8 cellular contexts compared by ENCODE assay signal in genomic region chr1:213070399-213070798, GRCh38. TPM values are rescaled to one million over a fixed set of nuclear protein-coding genes. Genes with fewer than 3 reads are reported as not detected.
DNase-seq lines count a peak whose midpoint lies in the region; ATAC-seq and TF ChIP-seq lines count a peak whose summit lies in the region.

No MANE protein-coding gene starts in this region.

- no peaks in the 10 kb centered on the region for H3K9me3 ChIP-seq in lower lobe of right lung

- no peaks in the 10 kb centered on the region for H3K27me3 Mint-ChIP-seq in activated CD4-positive, alpha-beta memory T cell treated with anti-CD3 and anti-CD28 coated beads, Interleukin-2, amount 10 ng/mL, durations not matched to agents 7 days and 5 days

- TF ChIP-seq CTCF in lower lobe of right lung (IDR thresholded peaks at IDR 0.05), result no peak

- no peaks in the 10 kb centered on the region for H3K27me3 ChIP-seq in lower lobe of right lung (ENCODE audit: low read depth)

- H3K4me3 ChIP-seq in lower lobe of right lung, result no peak overlapping the region

- no peak overlapping the region for H3K4me3 Mint-ChIP-seq in activated CD4-positive, alpha-beta memory T cell treated with anti-CD3 and anti-CD28 coated beads, Interleukin-2, amount 10 ng/mL, durations not matched to agents 7 days and 5 days

- ATAC-seq in lower lobe of right lung, result peak; percentile 69 to 76

- intact Hi-C loops in lower lobe of right lung (cut with DNase I), result no loop called here

- POLR2A ChIA-PET in activated CD4-positive, alpha-beta memory T cell treated with anti-CD3 and anti-CD28 coated beads, Interleukin-2, amount 10 ng/mL, durations not matched to agents 7 days and 5 days (lab: Charles Lee), result interaction anchor here (1.1 to 2.2 kb wide), 3 partner anchors 13 to 19 kb away, joined by 3 to 7 read pairs (median 6); partner anchors contain the start of gene RPS6KC1

- peaks cover 13% of the 10 kb centered on the region for H3K4me1 ChIP-seq in lower lobe of right lung

- no peaks in the 10 kb centered on the region for H3K9me3 Mint-ChIP-seq in activated CD4-positive, alpha-beta memory T cell treated with anti-CD3 and anti-CD28 coated beads, Interleukin-2, amount 10 ng/mL, durations not matched to agents 7 days and 5 days

- H3K27ac Mint-ChIP-seq in activated CD4-positive, alpha-beta memory T cell treated with anti-CD3 and anti-CD28 coated beads, Interleukin-2, amount 10 ng/mL, durations not matched to agents 7 days and 5 days, result no peak overlapping the region

- H3K36me3 Mint-ChIP-seq in activated CD4-positive, alpha-beta memory T cell treated with anti-CD3 and anti-CD28 coated beads, Interleukin-2, amount 10 ng/mL, durations not matched to agents 7 days and 5 days (ENCODE audit: low read depth), result peaks cover 11% of the 10 kb centered on the region

- peak; percentile 4 for DNase-seq in stimulated activated CD4-positive, alpha-beta T cell treated with anti-CD3 and anti-CD28 coated beads, Interleukin-1b, Interleukin-23, amount 100 ng/mL, for 48 hours
- no peak for DNase-seq in stimulated activated CD4-positive, alpha-beta T cell treated with anti-CD3 and anti-CD28 coated beads, Interleukin-4, amount 100 ng/mL, for 24 hours
- DNase-seq in HCEC 1CT (peak; percentile 83), LHCN-M2 (ENCODE audit: low read depth) (peak; percentile 90), lower lobe of right lung (no peak), ecto neural progenitor cell (ENCODE audit: low spot score) (no peak), NCI-H1105 treated with DMSO at 0.1 percent for 48 hours (lab: John Stamatoyannopoulos, UW) (no peak)
- DNase-seq in activated CD4-positive, alpha-beta memory T cell treated with anti-CD3 and anti-CD28 coated beads, Interleukin-2, amount 10 ng/mL, durations not matched to agents 7 days and 5 days, result peak; percentile 31

- CTCF ChIA-PET in activated CD4-positive, alpha-beta memory T cell treated with anti-CD3 and anti-CD28 coated beads, Interleukin-2, amount 10 ng/mL, durations not matched to agents 7 days and 5 days (lab: Charles Lee), result interaction anchor here (0.7 to 2.3 kb wide), 6 partner anchors 10 to 279 kb away, joined by 3 to 7 read pairs (median 4); partner anchors contain the start of gene RPS6KC1

- H3K4me1 Mint-ChIP-seq in activated CD4-positive, alpha-beta memory T cell treated with anti-CD3 and anti-CD28 coated beads, Interleukin-2, amount 10 ng/mL, durations not matched to agents 7 days and 5 days, result peaks cover 23% of the 10 kb centered on the region

- H3K36me3 ChIP-seq in lower lobe of right lung, result no peaks in the 10 kb centered on the region

- no peak overlapping the region for H3K27ac ChIP-seq in lower lobe of right lung

RNA-seq across cellular contexts. Expression of gene RPS6KC1, which starts 19.4 kb away (rescaled TPM):
- total RNA-seq in LHCN-M2 (2014; rRNA removed) (21.6 and 24.3 TPM in 2 replicates), lower lobe of right lung (18.7 TPM)
- 8.0 TPM for polyA plus RNA-seq in LHCN-M2 (2012)
- 10 to 100 TPM; 12.3 to 12.6 TPM for total RNA-seq in activated CD4-positive, alpha-beta memory T cell treated with anti-CD3 and anti-CD28 coated beads, Interleukin-2, amount 10 ng/mL, durations not matched to agents 7 days and 5 days

RNA-seq across cellular contexts. Expression of gene ANGEL2, which starts 54.7 kb away (rescaled TPM):
- total RNA-seq in LHCN-M2 (2014; rRNA removed) (57.3 and 58.1 TPM in 2 replicates), lower lobe of right lung (36.6 TPM)
- polyA plus RNA-seq in LHCN-M2 (2012), result 9.9 TPM
- total RNA-seq in activated CD4-positive, alpha-beta memory T cell treated with anti-CD3 and anti-CD28 coated beads, Interleukin-2, amount 10 ng/mL, durations not matched to agents 7 days and 5 days, result 10 to 100 TPM; 45.0 to 46.2 TPM

Comparison
In these comparisons a context has a peak if more than half of its experiments do, and no peak if none do; other contexts are left out.
1. DNase-seq: peak in stimulated activated CD4-positive, alpha-beta T cell treated with anti-CD3 and anti-CD28 coated beads, Interleukin-1b, Interleukin-23, amount 100 ng/mL, for 48 hours (single experiment), HCEC 1CT (single experiment), LHCN-M2 (single experiment) and activated CD4-positive, alpha-beta memory T cell treated with anti-CD3 and anti-CD28 coated beads, Interleukin-2, amount 10 ng/mL, durations not matched to agents 7 days and 5 days (single experiment); none in stimulated activated CD4-positive, alpha-beta T cell treated with anti-CD3 and anti-CD28 coated beads, Interleukin-4, amount 100 ng/mL, for 24 hours (single experiment), lower lobe of right lung (single experiment), ecto neural progenitor cell (single experiment) and NCI-H1105 treated with DMSO at 0.1 percent for 48 hours (single experiment).